ENCODE assay signal across 1 cellular context in the genomic region with DNA sequence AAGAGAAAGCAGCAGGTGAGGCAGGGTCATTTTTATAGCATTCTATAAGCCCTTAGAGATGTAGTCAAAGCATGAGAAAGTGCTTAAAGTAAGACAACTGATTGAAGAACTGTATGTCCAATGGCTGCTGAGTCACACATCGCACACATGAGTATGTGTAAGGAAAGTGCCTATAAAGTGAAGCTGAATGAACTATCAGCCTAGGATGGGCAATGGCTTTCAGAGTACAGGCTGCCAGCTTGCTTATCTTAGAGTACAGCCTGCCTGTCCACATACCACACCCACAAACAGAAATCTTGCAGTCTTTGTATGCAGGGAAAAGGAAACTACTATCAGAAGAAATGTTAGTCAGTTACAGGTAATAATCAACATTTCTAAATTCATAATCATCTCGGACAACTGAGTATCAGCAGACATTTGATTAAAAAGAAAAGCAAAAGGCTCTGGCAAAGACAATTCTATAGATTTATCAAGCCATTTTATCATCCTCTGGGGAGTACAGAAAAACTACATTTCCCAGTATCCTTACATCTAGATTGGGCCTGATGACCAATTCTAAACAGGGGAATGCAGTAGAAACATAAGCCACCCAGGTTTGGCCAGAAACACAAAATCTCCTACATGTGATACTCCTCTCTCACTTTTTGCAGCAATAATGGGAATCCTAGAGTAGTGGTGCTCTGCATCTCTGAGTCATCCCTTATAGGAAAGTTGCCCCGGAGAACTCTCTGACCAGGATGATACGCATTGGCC.
A peak's percentile ranks its signal among the peaks of the same experiment; 100 is the strongest.
TF ChIP-seq lines count a peak whose summit lies in the region.

No MANE protein-coding gene starts in this region.

TF ChIP-seq in K562, 482 proteins besides CTCF, POLR2A, EP300 and RAD21 (continued from another document and continues in another):
- TF ChIP-seq TRIM25 (IDR thresholded peaks at IDR 0.05; ENCODE audit: borderline replicate concordance) (no peak), TCF3 (CRISPR knock-in tag; IDR thresholded peaks at IDR 0.05) (peak; percentile 79), AFF1 (IDR thresholded peaks at IDR 0.05; ENCODE audit: low read depth in 1 of 2, partially characterized antibody in 2 of 2) (no peak), ZNF232 (CRISPR knock-in tag; IDR thresholded peaks at IDR 0.05) (no peak), DIDO1 (tag; IDR thresholded peaks at IDR 0.05; ENCODE audit: low read depth) (no peak), ZNF263 (CRISPR knock-in tag; IDR thresholded peaks at IDR 0.05; ENCODE audit: borderline replicate concordance) (peak; percentile 56), ZNF696 (CRISPR knock-in tag; conservative IDR thresholded peaks at IDR 0.05) (no peak), RCOR1 (IDR thresholded peaks at IDR 0.05; ENCODE audit: borderline replicate concordance in 1 of 2, low read depth in 2 of 2, low read length in 2 of 2) (peak in 1 of 2 experiments; percentile 75; a peak in 2 of 4 replicates), ZNF174 (CRISPR knock-in tag; IDR thresholded peaks at IDR 0.05) (no peak), ZNF143 (CRISPR knock-in tag; IDR thresholded peaks at IDR 0.05) (peak; percentile 79), ZNF644 (tag; IDR thresholded peaks at IDR 0.05; ENCODE audit: low read depth) (no peak), ZNF668 (CRISPR knock-in tag; IDR thresholded peaks at IDR 0.05) (no peak), ZNF41 (CRISPR knock-in tag; conservative IDR thresholded peaks at IDR 0.05) (no peak), HDAC3 (IDR thresholded peaks at IDR 0.05; ENCODE audit: borderline replicate concordance, partially characterized antibody) (no peak), THAP7 (CRISPR knock-in tag; IDR thresholded peaks at IDR 0.05) (no peak), DEAF1 (CRISPR knock-in tag; IDR thresholded peaks at IDR 0.05) (no peak), ZNF639 (CRISPR knock-in tag; conservative IDR thresholded peaks at IDR 0.05 in 1 of 2, IDR thresholded peaks at IDR 0.05 in 1 of 2) (0 out of 4 replicates have a peak, but pooled peaks of 1 of the 2 experiments have one; percentile 40), RNF2 (IDR thresholded peaks at IDR 0.05) (no peak), CCAR2 (IDR thresholded peaks at IDR 0.05; ENCODE audit: low read depth, low read length) (no peak), NFYB (IDR thresholded peaks at IDR 0.05; ENCODE audit: extremely low read depth, insufficient read length) (no peak), ZFP1 (CRISPR knock-in tag; IDR thresholded peaks at IDR 0.05) (no peak), MAFG (tag; conservative IDR thresholded peaks at IDR 0.05) (peak; percentile 75), HMBOX1 (IDR thresholded peaks at IDR 0.05) (no peak), TFAM (CRISPR knock-in tag; conservative IDR thresholded peaks at IDR 0.05) (no peak), ETV5 (CRISPR knock-in tag; IDR thresholded peaks at IDR 0.05; ENCODE audit: low read depth) (no peak), ILK (tag; IDR thresholded peaks at IDR 0.05; ENCODE audit: borderline replicate concordance, low read depth) (no peak), PHB2 (IDR thresholded peaks at IDR 0.05; ENCODE audit: low read depth) (no peak), TRIM24 (IDR thresholded peaks at IDR 0.05) (peak; percentile 32 to 59; a peak in 2 of 4 replicates), PHTF2 (CRISPR knock-in tag; IDR thresholded peaks at IDR 0.05) (no peak), E2F1 (CRISPR knock-in tag; IDR thresholded peaks at IDR 0.05) (no peak), IRF2 (CRISPR knock-in tag; IDR thresholded peaks at IDR 0.05) (no peak), KHSRP (IDR thresholded peaks at IDR 0.05) (no peak), BRD4 (IDR thresholded peaks at IDR 0.05) (no peak), RBM34 (IDR thresholded peaks at IDR 0.05; ENCODE audit: borderline replicate concordance, insufficient read depth, low read length) (no peak), NFE2L1 (tag; IDR thresholded peaks at IDR 0.05; ENCODE audit: borderline replicate concordance, low read depth) (no peak), CBFA2T3 (IDR thresholded peaks at IDR 0.05) (peak; percentile 88), TAF1 (IDR thresholded peaks at IDR 0.05; ENCODE audit: control insufficient read depth, extremely low read depth, insufficient read depth, low read length, severe bottlenecking) (peak; percentile 47)
- TF ChIP-seq, protein P1, sequence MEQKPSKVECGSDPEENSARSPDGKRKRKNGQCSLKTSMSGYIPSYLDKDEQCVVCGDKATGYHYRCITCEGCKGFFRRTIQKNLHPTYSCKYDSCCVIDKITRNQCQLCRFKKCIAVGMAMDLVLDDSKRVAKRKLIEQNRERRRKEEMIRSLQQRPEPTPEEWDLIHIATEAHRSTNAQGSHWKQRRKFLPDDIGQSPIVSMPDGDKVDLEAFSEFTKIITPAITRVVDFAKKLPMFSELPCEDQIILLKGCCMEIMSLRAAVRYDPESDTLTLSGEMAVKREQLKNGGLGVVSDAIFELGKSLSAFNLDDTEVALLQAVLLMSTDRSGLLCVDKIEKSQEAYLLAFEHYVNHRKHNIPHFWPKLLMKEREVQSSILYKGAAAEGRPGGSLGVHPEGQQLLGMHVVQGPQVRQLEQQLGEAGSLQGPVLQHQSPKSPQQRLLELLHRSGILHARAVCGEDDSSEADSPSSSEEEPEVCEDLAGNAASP (IDR thresholded peaks at IDR 0.05), result no peak
- TF ChIP-seq, protein P2, sequence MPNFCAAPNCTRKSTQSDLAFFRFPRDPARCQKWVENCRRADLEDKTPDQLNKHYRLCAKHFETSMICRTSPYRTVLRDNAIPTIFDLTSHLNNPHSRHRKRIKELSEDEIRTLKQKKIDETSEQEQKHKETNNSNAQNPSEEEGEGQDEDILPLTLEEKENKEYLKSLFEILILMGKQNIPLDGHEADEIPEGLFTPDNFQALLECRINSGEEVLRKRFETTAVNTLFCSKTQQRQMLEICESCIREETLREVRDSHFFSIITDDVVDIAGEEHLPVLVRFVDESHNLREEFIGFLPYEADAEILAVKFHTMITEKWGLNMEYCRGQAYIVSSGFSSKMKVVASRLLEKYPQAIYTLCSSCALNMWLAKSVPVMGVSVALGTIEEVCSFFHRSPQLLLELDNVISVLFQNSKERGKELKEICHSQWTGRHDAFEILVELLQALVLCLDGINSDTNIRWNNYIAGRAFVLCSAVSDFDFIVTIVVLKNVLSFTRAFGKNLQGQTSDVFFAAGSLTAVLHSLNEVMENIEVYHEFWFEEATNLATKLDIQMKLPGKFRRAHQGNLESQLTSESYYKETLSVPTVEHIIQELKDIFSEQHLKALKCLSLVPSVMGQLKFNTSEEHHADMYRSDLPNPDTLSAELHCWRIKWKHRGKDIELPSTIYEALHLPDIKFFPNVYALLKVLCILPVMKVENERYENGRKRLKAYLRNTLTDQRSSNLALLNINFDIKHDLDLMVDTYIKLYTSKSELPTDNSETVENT (CRISPR knock-in tag; IDR thresholded peaks at IDR 0.05), result no peak
- TF ChIP-seq, protein P3, sequence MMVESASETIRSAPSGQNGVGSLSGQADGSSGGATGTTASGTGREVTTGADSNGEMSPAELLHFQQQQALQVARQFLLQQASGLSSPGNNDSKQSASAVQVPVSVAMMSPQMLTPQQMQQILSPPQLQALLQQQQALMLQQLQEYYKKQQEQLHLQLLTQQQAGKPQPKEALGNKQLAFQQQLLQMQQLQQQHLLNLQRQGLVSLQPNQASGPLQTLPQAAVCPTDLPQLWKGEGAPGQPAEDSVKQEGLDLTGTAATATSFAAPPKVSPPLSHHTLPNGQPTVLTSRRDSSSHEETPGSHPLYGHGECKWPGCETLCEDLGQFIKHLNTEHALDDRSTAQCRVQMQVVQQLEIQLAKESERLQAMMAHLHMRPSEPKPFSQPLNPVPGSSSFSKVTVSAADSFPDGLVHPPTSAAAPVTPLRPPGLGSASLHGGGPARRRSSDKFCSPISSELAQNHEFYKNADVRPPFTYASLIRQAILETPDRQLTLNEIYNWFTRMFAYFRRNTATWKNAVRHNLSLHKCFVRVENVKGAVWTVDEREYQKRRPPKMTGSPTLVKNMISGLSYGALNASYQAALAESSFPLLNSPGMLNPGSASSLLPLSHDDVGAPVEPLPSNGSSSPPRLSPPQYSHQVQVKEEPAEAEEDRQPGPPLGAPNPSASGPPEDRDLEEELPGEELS (CRISPR knock-in tag; IDR thresholded peaks at IDR 0.05; ENCODE audit: borderline replicate concordance), result peak; percentile 26; the same call in 1 of the 2 replicates
- TF ChIP-seq, protein P4, sequence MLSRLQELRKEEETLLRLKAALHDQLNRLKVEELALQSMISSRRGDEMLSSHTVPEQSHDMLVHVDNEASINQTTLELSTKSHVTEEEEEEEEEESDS (CRISPR knock-in tag; IDR thresholded peaks at IDR 0.05), result no peak
